15 cellular contexts compared by ENCODE assay signal in genomic region chr16:19382887-19383816, GRCh38. TPM values are rescaled to one million over a fixed set of nuclear protein-coding genes. Genes with fewer than 3 reads are reported as not detected.
DNase-seq lines count a peak whose midpoint lies in the region; ATAC-seq, FAIRE-seq and TF ChIP-seq lines count a peak whose summit lies in the region.
"Had no signal": no experiment of that assay in that cellular context is flagged by ENCODE, and none has a peak within 500 bp of the region (broad histone marks: within the 10 kb centered on the region; RNA-seq: fewer than 3 reads in every experiment).

No MANE protein-coding gene starts in this region.

- POLR2A ChIA-PET in HepG2 (lab: Yijun Ruan, JAX) = no interaction called here

- TF ChIP-seq POLR2A in HepG2 (IDR thresholded peaks at IDR 0.05; ENCODE audit: insufficient read depth in 1 of 2, low read depth in 2 of 2, low read length in 2 of 2) (no peak), right lobe of liver (IDR thresholded peaks at IDR 0.05) (no peak)

- H3K27me3 Mint-ChIP-seq in effector memory CD8-positive, alpha-beta T cell = peaks cover 18 to 41% of the 10 kb centered on the region in 2 donors
- H3K27me3 Mint-ChIP-seq in immature natural killer cell (ENCODE audit: low read depth in 3 of 3) = peaks cover 0 to 13% (median 9%) of the 10 kb centered on the region in 3 donors

- no peak overlapping the region for H3K9ac ChIP-seq in HepG2 (ENCODE audit: insufficient read depth, low read depth, low read length)

- TF ChIP-seq CTCF in HepG2 (CRISPR knock-in tag; IDR thresholded peaks at IDR 0.05) = no peak
- no peak for TF ChIP-seq CTCF in right lobe of liver (IDR thresholded peaks at IDR 0.05)

- DNase-seq in HepG2 (ENCODE audit: low spot score) (no peak), right lobe of liver (no peak), NCI-H510A (lab: John Stamatoyannopoulos, UW) (peak; percentile 99), dermis blood vessel endothelial cell (no peak), immature natural killer cell (no peak)
- DNase-seq in effector memory CD8-positive, alpha-beta T cell = no peak
- DNase-seq in effector CD8-positive, alpha-beta T cell (lab: John Stamatoyannopoulos, UW) = no peak
- DNase-seq: activated T-cell treated with anti-CD3 and anti-CD28 coated beads for 4 hours, kidney, occipital lobe had no signal

- no peak for FAIRE-seq in HepG2 (lab: Jason Lieb, UNC)
- FAIRE-seq: kidney had no signal

- no peak overlapping the region for H3K4me2 ChIP-seq in HepG2 (ENCODE audit: low read depth, low read length)

- peaks cover 0 to 21% of the 10 kb centered on the region in 2 donors for H3K4me1 Mint-ChIP-seq in effector memory CD8-positive, alpha-beta T cell (ENCODE audit: low read depth in 2 of 2)
- H3K4me1 Mint-ChIP-seq in immature natural killer cell = peaks cover 10 to 25% of the 10 kb centered on the region in 2 donors

- no TSS peak for BruUV-seq in HepG2 (replicated peaks; lab: Mats Ljungman, UMichigan)

- TF ChIP-seq RAD21 in HepG2 (CRISPR knock-in tag; IDR thresholded peaks at IDR 0.05) = no peak

- H3K27me3 ChIP-seq in HepG2 (ENCODE audit: control insufficient read depth in 1 of 2, insufficient read depth in 2 of 2, low read length in 2 of 2) (no peaks in the 10 kb centered on the region), right lobe of liver (no peaks in the 10 kb centered on the region)
- H3K27me3 ChIP-seq: cardiac muscle cell, tibial artery had no signal

- no peak for TF ChIP-seq EP300 in HepG2 (IDR thresholded peaks at IDR 0.05; ENCODE audit: low read depth in 2 of 2, low read length in 2 of 2)
- TF ChIP-seq EP300 in HepG2 (CRISPR knock-in tag; IDR thresholded peaks at IDR 0.05; ENCODE audit: borderline replicate concordance) = no peak

- intact Hi-C loops in HepG2 (cut with micrococcal nuclease; ENCODE audit: unreplicated experiment) (no loop called here), right lobe of liver (cut with DNase I) (loop anchor here (5.0 to 10.0 kb wide), 2 partner anchors 112 to 296 kb away; no protein-coding TSS in a partner anchor)

- H3K36me3 Mint-ChIP-seq in effector memory CD8-positive, alpha-beta T cell (ENCODE audit: insufficient read depth) = no peaks in the 10 kb centered on the region
- H3K36me3 Mint-ChIP-seq in immature natural killer cell = no peaks in the 10 kb centered on the region

- peak overlapping the region in 1 of 2 donors; percentile 35 for H3K27ac Mint-ChIP-seq in effector memory CD8-positive, alpha-beta T cell
- no peak overlapping the region for H3K27ac Mint-ChIP-seq in immature natural killer cell

- CTCF ChIA-PET in HepG2 (lab: Yijun Ruan, JAX; ENCODE audit: low intra/inter-chr PET ratio, low total read pairs) = interaction anchor here (1.2 kb wide), 1 partner anchor 119 kb away, joined by 3 read pairs; no protein-coding TSS in a partner anchor

- no peaks in the 10 kb centered on the region for H3K9me3 Mint-ChIP-seq in effector memory CD8-positive, alpha-beta T cell
- no peaks in the 10 kb centered on the region for H3K9me3 Mint-ChIP-seq in immature natural killer cell

- H3K9me3 ChIP-seq in HepG2 (ENCODE audit: low read length) (no peaks in the 10 kb centered on the region), right lobe of liver (no peaks in the 10 kb centered on the region)

- H3K4me3 Mint-ChIP-seq in effector memory CD8-positive, alpha-beta T cell = peak overlapping the region in 1 of 2 donors; percentile 17
- H3K4me3 Mint-ChIP-seq in immature natural killer cell = peak overlapping the region in 1 of 5 donors; percentile 12

- WGBS in HepG2 (ENCODE audit: low lambda C conversion rate) = 45% methylated on average over 20 of the region's 20 CpGs
- 44% methylated on average over 7 of the region's 20 CpGs for WGBS in right lobe of liver (ENCODE audit: insufficient coverage, low coverage, low lambda C conversion rate, missing lambda C conversion rate)

- peaks cover 30% of the 10 kb centered on the region for H3K4me1 ChIP-seq in HepG2 (ENCODE audit: insufficient read depth, low read length)
- peaks cover 0 to 13% (median 3%) of the 10 kb centered on the region in 4 donors for H3K4me1 ChIP-seq in right lobe of liver
- H3K4me1 ChIP-seq: tibial artery had no signal

- H3K79me2 ChIP-seq in HepG2 (ENCODE audit: insufficient read depth, low read length) = no peaks in the 10 kb centered on the region

- H4K20me1 ChIP-seq in HepG2 (ENCODE audit: insufficient read depth, low read length) = no peaks in the 10 kb centered on the region

- no peak for ATAC-seq in HepG2
- no peak for ATAC-seq in right lobe of liver
- ATAC-seq in effector memory CD8-positive, alpha-beta T cell (replicated peaks) = peak; percentile 32
- no peak for ATAC-seq in HG03521 (IDR thresholded peaks at IDR 0.05; ENCODE audit: unreplicated experiment)

- H3K4me3 ChIP-seq in HepG2 (replicated peaks in 1 of 3; ENCODE audit: insufficient read depth in 1 of 3, low read depth in 2 of 3, low read length in 3 of 3) (no peak overlapping the region), right lobe of liver (no peak overlapping the region)
- H3K4me3 ChIP-seq: cardiac muscle cell, tibial artery had no signal

- no peak overlapping the region for H3K27ac ChIP-seq in HepG2 (ENCODE audit: extremely low read length, insufficient read depth, low read length)
- H3K27ac ChIP-seq in right lobe of liver = no peak overlapping the region
- H3K27ac ChIP-seq: cardiac muscle cell, tibial artery had no signal

- no peaks in the 10 kb centered on the region for H3K36me3 ChIP-seq in HepG2 (replicated peaks in 1 of 2; ENCODE audit: control insufficient read depth in 1 of 2, insufficient read depth in 2 of 2, low read length in 2 of 2)
- H3K36me3 ChIP-seq in right lobe of liver = no peaks in the 10 kb centered on the region
- H3K36me3 ChIP-seq: cardiac muscle cell, tibial artery had no signal

- in situ Hi-C loops in HepG2 (cut with HindIII; ENCODE audit: extremely low pct_ligation_motif_present, low pct_unique_long_range_greater_than_20kb) = no loop called here

- H2AFZ ChIP-seq in HepG2 (ENCODE audit: low read length) = no peak overlapping the region

TF ChIP-seq in HepG2, 621 proteins besides CTCF, POLR2A, EP300 and RAD21:
- TF ChIP-seq RBM22 (optimal IDR thresholded peaks at IDR 0.05; ENCODE audit: low read length) (no peak), ZNF768 (CRISPR knock-in tag; IDR thresholded peaks at IDR 0.05) (peak; percentile 18; the same call in 1 of the 2 replicates), KLF6 (CRISPR knock-in tag; IDR thresholded peaks at IDR 0.05) (no peak), RFX3 (CRISPR knock-in tag; IDR thresholded peaks at IDR 0.05) (no peak), ZNF317 (CRISPR knock-in tag; IDR thresholded peaks at IDR 0.05) (no peak), ZSCAN29 (CRISPR knock-in tag; conservative IDR thresholded peaks at IDR 0.05) (no peak)

RNA-seq across cellular contexts. Expression of gene TMC5, which starts 34.5 kb away (rescaled TPM):
- total RNA-seq in HepG2 (2016; rRNA removed; fragmentation: Illumina TruSeq; extraction: Trizol) (0.09 and 0.34 TPM in 2 replicates), right lobe of liver (1 to 10 TPM in 2 of 6 experiments, under 1 TPM in 3, not detected in 1; 0.43 to 3.4 (median 0.93) TPM), dermis blood vessel endothelial cell (0.05 TPM in 1 of 2 replicates, not detected in the other)
- 0.30 TPM in 1 of 2 replicates, not detected in the other for total RNA-seq in HepG2 (2016; cell fraction: cytosol; rRNA removed; fragmentation: Illumina TruSeq; extraction: Trizol; ENCODE audit: low read depth)
- not detected in 2 replicates for total RNA-seq in HepG2 (2016; cell fraction: insoluble cytoplasmic fraction; rRNA removed; fragmentation: Illumina TruSeq; extraction: Trizol)
- 0.09 and 0.10 TPM in 2 replicates for total RNA-seq in HepG2 (2016; cell fraction: membrane; rRNA removed; fragmentation: Illumina TruSeq; extraction: Trizol)
- not detected in 2 replicates for total RNA-seq in HepG2 (2016; cell fraction: nucleus; rRNA removed; fragmentation: Illumina TruSeq; extraction: Trizol)
- polyA plus RNA-seq in HepG2 (2011; rRNA removed) (0.41 and 0.63 TPM in 2 replicates), immature natural killer cell (not detected)
- polyA plus RNA-seq in HepG2 (2011; cell fraction: cytosol; rRNA removed) = 0.35 and 0.49 TPM in 2 replicates
- polyA plus RNA-seq in HepG2 (2011; cell fraction: nucleus; rRNA removed) = 0.21 TPM in 1 of 2 replicates, not detected in the other
- 0.25 and 0.96 TPM in 2 replicates for polyA plus RNA-seq in HepG2 (2012)
- 0.17 and 0.26 TPM in 2 replicates for polyA plus RNA-seq in HepG2 (2016; cell fraction: cytosol; fragmentation: Illumina TruSeq; extraction: Trizol; ENCODE audit: low read depth)
- polyA plus RNA-seq in HepG2 (2016; cell fraction: insoluble cytoplasmic fraction; fragmentation: Illumina TruSeq; extraction: Trizol; ENCODE audit: low read depth) = not detected in 2 replicates
- 0.24 and 0.28 TPM in 2 replicates for polyA plus RNA-seq in HepG2 (2016; cell fraction: membrane; fragmentation: Illumina TruSeq; extraction: Trizol; ENCODE audit: low read depth)
- polyA plus RNA-seq in HepG2 (2016; cell fraction: nucleus; fragmentation: Illumina TruSeq; extraction: Trizol; ENCODE audit: insufficient read depth, low read depth) = not detected in 2 replicates
- 0.32 and 20.8 TPM in 2 replicates for polyA minus RNA-seq in HepG2 (2011; rRNA and poly(A)+ RNA removed; ENCODE audit: low replicate concordance)
- polyA minus RNA-seq in HepG2 (2011; cell fraction: cytosol; rRNA and poly(A)+ RNA removed) = 0.20 TPM in 1 of 2 replicates, not detected in the other
- polyA minus RNA-seq in HepG2 (2011; cell fraction: nucleus; rRNA and poly(A)+ RNA removed) = 0.99 TPM in 1 of 2 replicates, not detected in the other
- total RNA-seq: occipital lobe; T-helper 2 cell treated with Interferon-gamma antibody and Interleukin-4, amounts not matched to agents 100 ng/mL and 5 ng/mL, for 36 hours had no signal
- polyA plus RNA-seq: BJ, cardiac muscle cell had no signal
